ENCODE assay signal across 8 cellular contexts in the genomic region with DNA sequence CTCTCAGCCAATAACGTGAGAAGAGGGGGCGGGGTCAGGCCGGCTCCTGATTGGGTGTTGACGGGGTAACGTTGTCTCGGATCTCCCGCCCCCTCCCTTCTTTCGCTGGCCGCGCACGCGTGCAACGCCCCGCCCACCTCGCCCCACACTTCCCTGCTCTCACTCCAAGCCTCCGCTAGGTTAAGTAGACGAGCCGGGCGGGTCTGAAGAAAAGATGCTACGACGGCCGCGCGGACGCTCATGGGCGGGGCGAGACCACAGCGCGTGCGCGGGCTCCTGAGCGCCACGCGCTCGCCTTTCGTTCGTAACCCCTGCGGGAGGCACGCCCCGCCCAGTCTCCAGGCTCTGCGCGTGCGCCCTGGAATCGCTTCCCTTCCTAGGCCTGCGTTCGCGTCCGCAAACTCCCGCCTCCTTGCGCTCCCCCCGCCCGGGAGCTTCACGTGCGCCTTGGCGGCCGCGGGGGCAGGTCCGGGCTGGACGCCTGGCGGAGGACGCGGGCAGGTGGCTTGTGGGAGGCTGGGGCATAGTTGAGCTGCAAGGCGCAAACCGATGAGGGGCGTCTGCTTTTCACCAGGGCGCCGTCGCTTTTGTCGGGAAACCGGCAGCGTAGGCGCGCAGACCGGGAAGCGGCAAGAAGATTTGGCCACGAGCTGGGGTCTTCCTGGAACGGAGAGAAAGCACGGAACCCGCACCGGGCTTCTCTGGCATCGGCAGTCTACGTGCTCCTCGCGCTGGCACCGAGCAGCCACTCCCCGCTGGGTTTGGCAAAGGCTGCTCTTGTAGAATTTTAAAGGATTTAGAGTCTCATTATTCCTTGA. TPM values are rescaled to one million over a fixed set of nuclear protein-coding genes. Genes with fewer than 3 reads are reported as not detected.
A peak's percentile ranks its signal among the peaks of the same experiment; 100 is the strongest.
DNase-seq lines count a peak whose midpoint lies in the region; ATAC-seq lines count a peak whose summit lies in the region.

No MANE protein-coding gene starts in this region.

- ATAC-seq in GM19372 (IDR thresholded peaks at IDR 0.05; ENCODE audit: low read depth, unreplicated experiment) (peak; percentile 75), HG03521 (IDR thresholded peaks at IDR 0.05; ENCODE audit: unreplicated experiment) (peak; percentile 77), left lobe of liver (peak; percentile 80)

- peak; percentile 99 for DNase-seq in CD1c-positive myeloid dendritic cell (ENCODE audit: extremely low spot score)
- DNase-seq in NCI-H69 (lab: John Stamatoyannopoulos, UW): peak; percentile 99
- peak; percentile 100 for DNase-seq in activated CD4-positive, alpha-beta T cell treated with anti-CD3 and anti-CD28 coated beads, Interleukin-2, amount 50 U/mL, for 1 hour
- DNase-seq in dedifferentiated amniotic fluid mesenchymal stem cell (ENCODE audit: extremely low spot score): peak; percentile 98
- DNase-seq in left lobe of liver (ENCODE audit: low spot score): peak; percentile 99
- DNase-seq in stimulated activated CD4-positive, alpha-beta T cell treated with anti-CD3 and anti-CD28 coated beads, Interleukin-2, amount 100 ng/mL, for 24 hours: peak; percentile 100

RNA-seq across cellular contexts. Expression of a gene that starts 0.5 kb away (rescaled TPM):
- total RNA-seq in left lobe of liver: 60.9 TPM

Comparison
In these comparisons a context has a peak if more than half of its experiments do, and no peak if none do; other contexts are left out.
1. Peak in every context shown above with its lines: DNase-seq and ATAC-seq.